ENCODE assay signal across 22 cellular contexts in the genomic region with DNA sequence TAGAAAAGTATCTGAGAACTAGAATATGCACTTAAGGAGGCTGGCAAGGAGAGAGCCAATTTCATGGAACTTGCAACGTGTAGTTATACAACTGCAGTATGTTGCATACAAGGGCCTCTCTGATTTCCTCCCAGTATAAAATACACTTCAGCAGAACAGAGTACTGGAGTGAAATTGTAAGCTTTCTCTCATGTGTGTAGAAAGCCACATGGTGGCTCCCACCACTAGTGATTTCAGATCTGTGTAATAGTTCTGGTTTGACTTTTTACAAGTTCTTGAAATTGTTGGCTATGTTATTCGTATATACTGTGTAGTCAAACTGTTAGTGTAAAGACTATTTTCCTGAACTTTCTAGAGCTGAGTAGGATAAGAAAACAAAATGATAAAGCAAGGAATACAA. TPM values are rescaled to one million over a fixed set of nuclear protein-coding genes. Genes with fewer than 3 reads are reported as not detected.
DNase-seq lines count a peak whose midpoint lies in the region; ATAC-seq and TF ChIP-seq lines count a peak whose summit lies in the region.
"Had no signal": no experiment of that assay in that cellular context is flagged by ENCODE, and none has a peak within 500 bp of the region (broad histone marks: within the 10 kb centered on the region; RNA-seq: fewer than 3 reads in every experiment).

No MANE protein-coding gene starts in this region.

- no peaks in the 10 kb centered on the region for H3K9me3 Mint-ChIP-seq in glutamatergic neuron (ENCODE audit: unreplicated experiment)
- H3K9me3 Mint-ChIP-seq: activated naive CD8-positive, alpha-beta T cell treated with anti-CD3 and anti-CD28 coated beads, Interleukin-2, amount 10 ng/mL, durations not matched to agents 7 days and 5 days; nephron progenitor cell had no signal

- H3K4me1 Mint-ChIP-seq in glutamatergic neuron (ENCODE audit: low read depth, unreplicated experiment): no peaks in the 10 kb centered on the region
- H3K4me1 Mint-ChIP-seq: activated naive CD8-positive, alpha-beta T cell treated with anti-CD3 and anti-CD28 coated beads, Interleukin-2, amount 10 ng/mL, durations not matched to agents 7 days and 5 days; B cell; nephron progenitor cell had no signal

- no peaks in the 10 kb centered on the region for H3K36me3 Mint-ChIP-seq in glutamatergic neuron (ENCODE audit: unreplicated experiment)
- H3K36me3 Mint-ChIP-seq: activated CD4-positive, alpha-beta memory T cell treated with anti-CD3 and anti-CD28 coated beads for 36 hours; activated naive CD8-positive, alpha-beta T cell treated with anti-CD3 and anti-CD28 coated beads, Interleukin-2, amount 10 ng/mL, durations not matched to agents 7 days and 5 days had no signal

- intact Hi-C loops in posterior vena cava (cut with DNase I): no loop called here

- H3K27me3 Mint-ChIP-seq in glutamatergic neuron (ENCODE audit: unreplicated experiment): no peaks in the 10 kb centered on the region
- H3K27me3 Mint-ChIP-seq: activated CD4-positive, alpha-beta memory T cell treated with anti-CD3 and anti-CD28 coated beads for 36 hours; activated naive CD8-positive, alpha-beta T cell treated with anti-CD3 and anti-CD28 coated beads, Interleukin-2, amount 10 ng/mL, durations not matched to agents 7 days and 5 days; B cell had no signal

- DNase-seq in medulla oblongata (ENCODE audit: extremely low spot score): peak; percentile 5
- DNase-seq in glutamatergic neuron: no peak
- no peak for DNase-seq in HCEC 1CT
- no peak for DNase-seq in posterior vena cava (ENCODE audit: low spot score)
- DNase-seq: activated CD4-positive, alpha-beta memory T cell treated with anti-CD3 and anti-CD28 coated beads for 36 hours; activated naive CD8-positive, alpha-beta T cell treated with anti-CD3 and anti-CD28 coated beads, Interleukin-2, amount 10 ng/mL, durations not matched to agents 7 days and 5 days; activated T-cell treated with anti-CD3 and anti-CD28 coated beads, Interleukin-2, amount 50 U/mL, for 48 hours; DMS 273 treated with DMSO at 0.1 percent for 48 hours; esophagus squamous epithelium; NCI-H2029 treated with DMSO at 0.1 percent for 48 hours; NCI-H748 treated with DMSO at 0.1 percent for 48 hours; nephron progenitor cell; stimulated activated naive CD4-positive, alpha-beta T cell; T-helper 1 cell; transverse colon had no signal

- ATAC-seq in GM18498 (IDR thresholded peaks at IDR 0.05; ENCODE audit: unreplicated experiment): peak; percentile 78
- ATAC-seq in GM19463 (IDR thresholded peaks at IDR 0.05; ENCODE audit: unreplicated experiment): peak; percentile 73
- peak; percentile 52 for ATAC-seq in HG03442 (IDR thresholded peaks at IDR 0.05; ENCODE audit: unreplicated experiment)
- no peak for ATAC-seq in GM21723 (IDR thresholded peaks at IDR 0.05; ENCODE audit: unreplicated experiment)

- H3K27ac Mint-ChIP-seq in glutamatergic neuron (ENCODE audit: unreplicated experiment): no peak overlapping the region
- H3K27ac Mint-ChIP-seq: activated CD4-positive, alpha-beta memory T cell treated with anti-CD3 and anti-CD28 coated beads for 36 hours; activated naive CD8-positive, alpha-beta T cell treated with anti-CD3 and anti-CD28 coated beads, Interleukin-2, amount 10 ng/mL, durations not matched to agents 7 days and 5 days; B cell; nephron progenitor cell had no signal

- H3K4me3 Mint-ChIP-seq in glutamatergic neuron (ENCODE audit: unreplicated experiment): no peak overlapping the region
- H3K4me3 Mint-ChIP-seq: activated CD4-positive, alpha-beta memory T cell treated with anti-CD3 and anti-CD28 coated beads for 36 hours; activated naive CD8-positive, alpha-beta T cell treated with anti-CD3 and anti-CD28 coated beads, Interleukin-2, amount 10 ng/mL, durations not matched to agents 7 days and 5 days; B cell; nephron progenitor cell had no signal

- TF ChIP-seq CTCF in glutamatergic neuron (IDR thresholded peaks at IDR 0.05; ENCODE audit: partially characterized antibody, unreplicated experiment): no peak

RNA-seq across cellular contexts. Expression of gene LMO3, which starts 16.4 kb away (rescaled TPM):
- total RNA-seq in glutamatergic neuron (ENCODE audit: unreplicated experiment): 0.78 TPM
- 10 to 100 TPM; 74.1 to 80.4 TPM for total RNA-seq in posterior vena cava
- total RNA-seq: activated CD4-positive, alpha-beta memory T cell treated with anti-CD3 and anti-CD28 coated beads for 36 hours; activated naive CD8-positive, alpha-beta T cell treated with anti-CD3 and anti-CD28 coated beads, Interleukin-2, amount 10 ng/mL, durations not matched to agents 7 days and 5 days; B cell; dermis microvascular lymphatic vessel endothelial cell; lung microvascular endothelial cell had no signal

Comparison
In these comparisons a context has a peak if more than half of its experiments do, and no peak if none do; other contexts are left out.
1. RNA of gene LMO3, which starts 16.4 kb away (total RNA-seq): 74.1 to 80.4 TPM in posterior vena cava; 0.78 TPM in glutamatergic neuron (single experiment); every median in the first group is over 10 times any median in the second.